In the genomic region with DNA sequence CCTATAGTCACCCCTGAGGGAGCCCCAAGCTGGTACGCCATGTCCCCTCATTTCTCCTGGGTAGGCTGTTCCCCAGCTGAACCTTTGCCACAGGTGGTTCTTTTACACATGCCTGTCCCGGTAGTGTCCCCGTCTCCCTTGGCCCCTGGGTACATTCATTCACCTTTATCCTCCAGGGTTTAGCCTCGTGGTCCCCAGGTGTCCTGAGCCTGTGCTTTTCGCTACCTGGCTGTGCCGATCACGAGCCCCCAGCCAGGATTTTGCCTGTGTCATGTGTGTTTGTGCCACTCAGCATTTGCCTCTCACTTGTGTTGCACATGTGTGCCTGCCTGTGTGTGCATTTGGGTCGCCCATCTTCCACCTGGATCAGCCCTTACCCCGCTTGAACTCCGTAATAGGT, we compare ENCODE assay signal across 16 cellular contexts. TPM values are rescaled to one million over a fixed set of nuclear protein-coding genes. Genes with fewer than 3 reads are reported as not detected.
DNase-seq lines count a peak whose midpoint lies in the region; ATAC-seq and TF ChIP-seq lines count a peak whose summit lies in the region.
"Had no signal": no experiment of that assay in that cellular context is flagged by ENCODE, and none has a peak within 500 bp of the region (broad histone marks: within the 10 kb centered on the region; RNA-seq: fewer than 3 reads in every experiment).

No MANE protein-coding gene starts in this region.

- H3K9me2 ChIP-seq in PC-9 (ENCODE audit: insufficient read depth) = no peaks in the 10 kb centered on the region

- no peaks in the 10 kb centered on the region for H3K27me3 ChIP-seq in PC-9 (ENCODE audit: insufficient read depth, low read depth)

- CTCF ChIA-PET in PC-9 (lab: Charles Lee) = interaction anchor here (0.6 kb wide), 1 partner anchor 737 kb away, joined by 3 read pairs; no protein-coding TSS in a partner anchor

- H3K36me3 Mint-ChIP-seq in memory B cell (peaks cover 21% of the 10 kb centered on the region), type B pancreatic cell (peaks cover 27% of the 10 kb centered on the region), progenitor cell of endocrine pancreas (ENCODE audit: insufficient read depth) (peaks cover 29% of the 10 kb centered on the region)

- H3K9me3 ChIP-seq in PC-9 (ENCODE audit: insufficient read depth, low read depth) = no peaks in the 10 kb centered on the region

- H3K36me3 ChIP-seq in PC-9 (ENCODE audit: low read depth) = peaks cover 9% of the 10 kb centered on the region; the same call in 1 of the 2 replicates

- intact Hi-C loops in PC-9 (cut with micrococcal nuclease; ENCODE audit: unreplicated experiment) = loop anchor here (2.0 to 10.0 kb wide), 4 partner anchors 246 to 963 kb away; no protein-coding TSS in a partner anchor

- POLR2A ChIA-PET in PC-9 (lab: Charles Lee; ENCODE audit: unreplicated experiment) = no interaction called here

- no peaks in the 10 kb centered on the region for H3K79me2 ChIP-seq in PC-9 (ENCODE audit: low read depth)

- no peaks in the 10 kb centered on the region for H3K27me3 Mint-ChIP-seq in stimulated activated naive CD8-positive, alpha-beta T cell treated with anti-CD3 and anti-CD28 coated beads, Interleukin-15, amount 100 ng/mL, for 72 hours
- H3K27me3 Mint-ChIP-seq in memory B cell = no peaks in the 10 kb centered on the region
- no peaks in the 10 kb centered on the region for H3K27me3 Mint-ChIP-seq in type B pancreatic cell
- H3K27me3 Mint-ChIP-seq in progenitor cell of endocrine pancreas = no peaks in the 10 kb centered on the region
- H3K27me3 Mint-ChIP-seq: CD4-positive, alpha-beta memory T cell had no signal

- no peaks in the 10 kb centered on the region for H3F3A ChIP-seq in PC-9 (ENCODE audit: insufficient read depth, low read depth)

- no peak for DNase-seq in stimulated activated naive CD8-positive, alpha-beta T cell treated with anti-CD3 and anti-CD28 coated beads, Interleukin-15, amount 100 ng/mL, for 72 hours
- no peak for DNase-seq in stimulated activated naive CD8-positive, alpha-beta T cell treated with anti-CD3 and anti-CD28 coated beads, Interleukin-15, Interleukin-2, amounts not matched to agents 100 U/mL and 50 U/mL, for 24 hours
- DNase-seq in PC-9 (no peak), memory B cell (ENCODE audit: low spot score in 2 of 2) (no peak), type B pancreatic cell (ENCODE audit: extremely low spot score, unreplicated experiment) (no peak), progenitor cell of endocrine pancreas (ENCODE audit: low spot score, unreplicated experiment) (no peak), T-helper 9 cell (no peak), MV-4-11 (lab: John Stamatoyannopoulos, UW) (no peak)
- DNase-seq: 8988T; AML-193; C1 segment of cervical spinal cord; CD4-positive, alpha-beta memory T cell; DMS153; DMS79 treated with DMSO at 0.1 percent for 48 hours; HCEC 1CT; HFFc6 had no signal

- BruUV-seq in PC-9 (replicated peaks; lab: Mats Ljungman, UMichigan) = no TSS peak

- ATAC-seq in stimulated activated naive CD8-positive, alpha-beta T cell treated with anti-CD3 and anti-CD28 coated beads, Interleukin-15, amount 100 ng/mL, for 72 hours = peak; percentile 37
- ATAC-seq in stimulated activated naive CD8-positive, alpha-beta T cell treated with anti-CD3 and anti-CD28 coated beads, Interleukin-15, Interleukin-2, amounts not matched to agents 100 U/mL and 50 U/mL, for 24 hours = no peak
- ATAC-seq in memory B cell (ENCODE audit: low read depth) = no peak

- TF ChIP-seq CTCF in PC-9 (conservative IDR thresholded peaks at IDR 0.05) (no peak), type B pancreatic cell (conservative IDR thresholded peaks at IDR 0.05) (no peak), progenitor cell of endocrine pancreas (IDR thresholded peaks at IDR 0.05; ENCODE audit: unreplicated experiment) (no peak)

- H2AFZ ChIP-seq in PC-9 = no peak overlapping the region

- no peak overlapping the region for H3K27ac Mint-ChIP-seq in stimulated activated naive CD8-positive, alpha-beta T cell treated with anti-CD3 and anti-CD28 coated beads, Interleukin-15, amount 100 ng/mL, for 72 hours
- peak overlapping the region; percentile 41 for H3K27ac Mint-ChIP-seq in memory B cell
- H3K27ac Mint-ChIP-seq in type B pancreatic cell = peak overlapping the region; percentile 77
- H3K27ac Mint-ChIP-seq in progenitor cell of endocrine pancreas = no peak overlapping the region

- no peak overlapping the region for H3K4me3 Mint-ChIP-seq in stimulated activated naive CD8-positive, alpha-beta T cell treated with anti-CD3 and anti-CD28 coated beads, Interleukin-15, amount 100 ng/mL, for 72 hours
- H3K4me3 Mint-ChIP-seq in memory B cell (no peak overlapping the region), type B pancreatic cell (no peak overlapping the region), progenitor cell of endocrine pancreas (ENCODE audit: low read depth) (no peak overlapping the region)
- H3K4me3 Mint-ChIP-seq: HFFc6 had no signal

- no peaks in the 10 kb centered on the region for H4K20me1 ChIP-seq in PC-9 (ENCODE audit: insufficient read depth)

- H3K4me3 ChIP-seq in PC-9 = no peak overlapping the region

- no peaks in the 10 kb centered on the region for H3K9me3 Mint-ChIP-seq in stimulated activated naive CD8-positive, alpha-beta T cell treated with anti-CD3 and anti-CD28 coated beads, Interleukin-15, amount 100 ng/mL, for 72 hours
- H3K9me3 Mint-ChIP-seq in memory B cell (no peaks in the 10 kb centered on the region), type B pancreatic cell (no peaks in the 10 kb centered on the region), progenitor cell of endocrine pancreas (ENCODE audit: low read depth) (peaks cover 16% of the 10 kb centered on the region)
- H3K9me3 Mint-ChIP-seq: HFFc6 had no signal

- peaks cover 13% of the 10 kb centered on the region for H3K4me1 ChIP-seq in PC-9 (replicated peaks; ENCODE audit: insufficient read depth)

- no peak overlapping the region for H3K27ac ChIP-seq in PC-9

- H3K4me1 Mint-ChIP-seq in stimulated activated naive CD8-positive, alpha-beta T cell treated with anti-CD3 and anti-CD28 coated beads, Interleukin-15, amount 100 ng/mL, for 72 hours = peaks cover 14% of the 10 kb centered on the region
- H3K4me1 Mint-ChIP-seq in memory B cell = peaks cover 8% of the 10 kb centered on the region
- H3K4me1 Mint-ChIP-seq in type B pancreatic cell (ENCODE audit: unreplicated experiment) = peaks cover 5% of the 10 kb centered on the region
- H3K4me1 Mint-ChIP-seq in progenitor cell of endocrine pancreas (ENCODE audit: low read depth) = peaks cover 3% of the 10 kb centered on the region

- peak overlapping the region; percentile 53; the same call in 1 of the 2 replicates for H3K4me2 ChIP-seq in PC-9

RNA-seq across cellular contexts. Expression of a gene that starts 57.6 kb away (rescaled TPM):
- total RNA-seq in PC-9 (2021) (not detected in 2 replicates), type B pancreatic cell (ENCODE audit: low replicate concordance) (4.7 TPM in 2 replicates), progenitor cell of endocrine pancreas (6.3 and 7.1 TPM in 2 replicates)
- total RNA-seq: CD4-positive, alpha-beta memory T cell; HFFc6 had no signal

Comparison
In these comparisons a context has a peak if more than half of its experiments do, and no peak if none do; other contexts are left out.
1. H3K27ac Mint-ChIP-seq: peak in memory B cell (single experiment) and type B pancreatic cell (single experiment); none in stimulated activated naive CD8-positive, alpha-beta T cell treated with anti-CD3 and anti-CD28 coated beads, Interleukin-15, amount 100 ng/mL, for 72 hours (0 of 2) and progenitor cell of endocrine pancreas (single experiment).